Comparison of ENCODE assay signal across 13 cellular contexts in the genomic region with DNA sequence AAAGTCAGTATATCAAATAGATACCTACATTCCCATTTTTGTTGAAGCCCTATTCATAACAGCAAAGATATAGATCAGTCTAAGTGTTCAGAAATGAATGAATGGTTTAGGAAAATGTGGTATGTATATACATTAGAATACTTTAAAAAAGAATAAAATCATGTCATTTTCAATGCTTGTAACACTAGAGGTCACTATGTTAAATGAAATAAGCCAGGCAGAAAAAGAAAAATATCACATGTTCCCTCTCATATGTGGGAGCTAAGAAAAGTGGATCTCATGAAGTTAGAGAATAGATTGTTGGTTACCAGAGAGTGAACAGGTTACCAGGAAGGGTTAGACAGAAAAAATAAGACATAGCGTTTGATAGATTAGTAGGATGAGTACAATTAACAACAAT.
DNase-seq lines count a peak whose midpoint lies in the region; FAIRE-seq and TF ChIP-seq lines count a peak whose summit lies in the region.
"Had no signal": no experiment of that assay in that cellular context is flagged by ENCODE, and none has a peak within 500 bp of the region (broad histone marks: within the 10 kb centered on the region; RNA-seq: fewer than 3 reads in every experiment).

No MANE protein-coding gene starts in this region.

- H3K36me3 ChIP-seq in SK-N-SH (replicated peaks in 1 of 2; ENCODE audit: control insufficient read depth in 1 of 2, insufficient read depth in 2 of 2, low read length in 1 of 2): no peaks in the 10 kb centered on the region
- no peaks in the 10 kb centered on the region for H3K36me3 ChIP-seq in kidney (ENCODE audit: control insufficient read depth in 1 of 2, insufficient read depth in 2 of 2, low read length in 2 of 2)
- H3K36me3 ChIP-seq in colonic mucosa: no peaks in the 10 kb centered on the region
- no peaks in the 10 kb centered on the region for H3K36me3 ChIP-seq in testis (ENCODE audit: low read depth, missing control alignments)
- H3K36me3 ChIP-seq: esophagus squamous epithelium, tibial nerve had no signal

- TF ChIP-seq RAD21 in SK-N-SH (IDR thresholded peaks at IDR 0.05; ENCODE audit: low read length): peak; percentile 50

- TF ChIP-seq POLR2A in testis (IDR thresholded peaks at IDR 0.05): no peak

- TF ChIP-seq CTCF in SK-N-SH (IDR thresholded peaks at IDR 0.05) (peak; percentile 53), kidney (IDR thresholded peaks at IDR 0.05; ENCODE audit: borderline replicate concordance, extremely low read depth, insufficient read depth) (no peak), colonic mucosa (IDR thresholded peaks at IDR 0.05) (no peak), testis (IDR thresholded peaks at IDR 0.05) (no peak)

- H3K9me2 ChIP-seq in SK-N-SH: no peaks in the 10 kb centered on the region

- peak; percentile 64 for FAIRE-seq in kidney (lab: Jason Lieb, UNC)
- FAIRE-seq: TTC549 had no signal

- H3K79me2 ChIP-seq in SK-N-SH (ENCODE audit: insufficient read depth): no peaks in the 10 kb centered on the region

- DNase-seq in Caki2 (ENCODE audit: low read depth): peak; percentile 20
- DNase-seq in HS-5 (ENCODE audit: low read depth): peak; percentile 6
- no peak for DNase-seq in SK-N-SH
- DNase-seq in kidney: no peak
- no peak for DNase-seq in effector CD8-positive, alpha-beta T cell (lab: John Stamatoyannopoulos, UW)
- no peak for DNase-seq in islet precursor cell
- DNase-seq in colonic mucosa: no peak
- DNase-seq in testis: no peak
- DNase-seq: activated naive CD4-positive, alpha-beta T cell treated with anti-CD3 and anti-CD28 coated beads, Interleukin-2, amount 10 ng/mL, durations not matched to agents 7 days and 5 days; DMS79 treated with DMSO at 0.1 percent for 48 hours; esophagus squamous epithelium had no signal

- H2AFZ ChIP-seq in SK-N-SH (ENCODE audit: low read depth): no peak overlapping the region

- H3K4me1 ChIP-seq in SK-N-SH (ENCODE audit: control insufficient read depth in 1 of 2, insufficient read depth in 2 of 2, low read depth in 1 of 2, low read length in 1 of 2): no peaks in the 10 kb centered on the region
- H3K4me1 ChIP-seq in kidney (ENCODE audit: control insufficient read depth in 1 of 2, insufficient read depth in 1 of 2, low read depth in 1 of 2, low read length in 2 of 2): no peaks in the 10 kb centered on the region
- no peaks in the 10 kb centered on the region for H3K4me1 ChIP-seq in colonic mucosa
- no peaks in the 10 kb centered on the region for H3K4me1 ChIP-seq in testis
- H3K4me1 ChIP-seq: esophagus squamous epithelium, tibial nerve had no signal

- TF ChIP-seq EP300 in SK-N-SH (IDR thresholded peaks at IDR 0.05; ENCODE audit: borderline replicate concordance in 1 of 2, low read depth in 1 of 2, low read length in 1 of 2): no peak

- no peaks in the 10 kb centered on the region for H3F3A ChIP-seq in SK-N-SH (replicated peaks; ENCODE audit: insufficient read depth)

- no peak overlapping the region for H3K4me2 ChIP-seq in SK-N-SH

- in situ Hi-C loops in Caki2 (cut with HindIII; ENCODE audit: low pct_unique_long_range_greater_than_20kb, low sequenced_read_pairs): no loop called here

- no peaks in the 10 kb centered on the region for H3K9me3 ChIP-seq in SK-N-SH
- peaks cover 0 to 2% of the 10 kb centered on the region in 2 donors for H3K9me3 ChIP-seq in kidney (ENCODE audit: control insufficient read depth in 1 of 2, low read length in 2 of 2)
- H3K9me3 ChIP-seq in colonic mucosa: no peaks in the 10 kb centered on the region
- H3K9me3 ChIP-seq in testis: no peaks in the 10 kb centered on the region
- H3K9me3 ChIP-seq: tibial nerve had no signal

- intact Hi-C loops in kidney (cut with DNase I) (no loop called here), colonic mucosa (cut with DNase I) (no loop called here), testis (cut with DNase I; ENCODE audit: low total_unique reads) (no loop called here)

- no peak overlapping the region for H3K27ac ChIP-seq in SK-N-SH (ENCODE audit: low read depth in 2 of 2, low read length in 1 of 2)
- H3K27ac ChIP-seq in kidney (ENCODE audit: low read depth in 2 of 2, low read length in 2 of 2): no peak overlapping the region
- H3K27ac ChIP-seq in colonic mucosa: no peak overlapping the region
- no peak overlapping the region for H3K27ac ChIP-seq in testis
- H3K27ac ChIP-seq: esophagus squamous epithelium, tibial nerve had no signal

- no peak overlapping the region for H3K4me3 ChIP-seq in SK-N-SH (ENCODE audit: low read depth in 2 of 2, low read length in 1 of 2)
- no peak overlapping the region for H3K4me3 ChIP-seq in kidney (ENCODE audit: low read length in 2 of 2)
- no peak overlapping the region for H3K4me3 ChIP-seq in colonic mucosa
- no peak overlapping the region for H3K4me3 ChIP-seq in testis
- H3K4me3 ChIP-seq: esophagus squamous epithelium, tibial nerve had no signal

- H3K9ac ChIP-seq in SK-N-SH: no peak overlapping the region
- H3K9ac ChIP-seq in kidney (ENCODE audit: low read length in 2 of 2): no peak overlapping the region
- no peak overlapping the region for H3K9ac ChIP-seq in colonic mucosa (ENCODE audit: low read depth in 2 of 2, low read length in 2 of 2)

- no peaks in the 10 kb centered on the region for H4K20me1 ChIP-seq in SK-N-SH (ENCODE audit: insufficient read depth)

- CTCF ChIA-PET in SK-N-SH (lab: Yijun Ruan, JAX): interaction anchor here (0.6 to 1.2 kb wide), 5 partner anchors 549 to 1114 kb away, joined by 3 to 4 read pairs (median 3); no protein-coding TSS in a partner anchor

- POLR2A ChIA-PET in SK-N-SH (lab: Yijun Ruan, JAX): no interaction called here

- WGBS in SK-N-SH (ENCODE audit: low lambda C conversion rate): 2% methylated on average over 1 of the region's 1 CpG
- 62 to 81% methylated on average over 1 of the region's 1 CpG for WGBS in testis, 2 donors

- H3K27me3 ChIP-seq in SK-N-SH (ENCODE audit: insufficient read depth): no peaks in the 10 kb centered on the region
- no peaks in the 10 kb centered on the region for H3K27me3 ChIP-seq in colonic mucosa
- no peaks in the 10 kb centered on the region for H3K27me3 ChIP-seq in testis
- H3K27me3 ChIP-seq: esophagus squamous epithelium, tibial nerve had no signal

TF ChIP-seq in SK-N-SH, 30 proteins besides CTCF, POLR2A, EP300 and RAD21:
- TF ChIP-seq ELF1 (IDR thresholded peaks at IDR 0.05): no peak
- no peak for TF ChIP-seq TAF1 (IDR thresholded peaks at IDR 0.05; ENCODE audit: borderline replicate concordance, low read depth, low read length)
- TF ChIP-seq IRF3 (IDR thresholded peaks at IDR 0.05; ENCODE audit: low read depth, low read length): no peak
- TF ChIP-seq RFX5 (IDR thresholded peaks at IDR 0.05; ENCODE audit: low read length): no peak
- no peak for TF ChIP-seq JUND (IDR thresholded peaks at IDR 0.05)
- TF ChIP-seq SMC3 (IDR thresholded peaks at IDR 0.05; ENCODE audit: low read depth, low read length): no peak
- TF ChIP-seq GATA2 (CRISPR knock-in tag; IDR thresholded peaks at IDR 0.05): no peak
- no peak for TF ChIP-seq ZBTB33 (IDR thresholded peaks at IDR 0.05; ENCODE audit: borderline replicate concordance, low read depth)
- TF ChIP-seq FOXM1 (IDR thresholded peaks at IDR 0.05; ENCODE audit: low read depth): no peak
- TF ChIP-seq NFIC (IDR thresholded peaks at IDR 0.05; ENCODE audit: borderline replicate concordance): no peak
- no peak for TF ChIP-seq POLR2AphosphoS5 (IDR thresholded peaks at IDR 0.05; ENCODE audit: low read depth, low read length)
- TF ChIP-seq NRF1 (IDR thresholded peaks at IDR 0.05; ENCODE audit: low read depth, low read length): no peak
- TF ChIP-seq FOSL2 (IDR thresholded peaks at IDR 0.05; ENCODE audit: borderline replicate concordance, low read depth): no peak
- no peak for TF ChIP-seq USF1 (IDR thresholded peaks at IDR 0.05; ENCODE audit: borderline replicate concordance, low read depth)
- no peak for TF ChIP-seq MXI1 (IDR thresholded peaks at IDR 0.05; ENCODE audit: low read depth, low read length)

Comparison
In these comparisons a context has a peak if more than half of its experiments do, and no peak if none do; other contexts are left out.
1. DNase-seq: peak in Caki2 (single experiment) and HS-5 (single experiment); none in SK-N-SH (single experiment), kidney (single experiment), effector CD8-positive, alpha-beta T cell (single experiment), islet precursor cell (single experiment), colonic mucosa (single experiment) and testis (single experiment).